ENCODE assay signal across 1 cellular context in genomic region chr12:114655934-114656697, GRCh38.
TF ChIP-seq lines count a peak whose summit lies in the region.

No MANE protein-coding gene starts in this region.

TF ChIP-seq in HepG2, 621 proteins besides CTCF, POLR2A, EP300 and RAD21 (continued from another document and continues in another):
- peak; percentile 97 for TF ChIP-seq ZNF644 (CRISPR knock-in tag; IDR thresholded peaks at IDR 0.05; ENCODE audit: low read depth)
- no peak for TF ChIP-seq CAMTA2 (CRISPR knock-in tag; IDR thresholded peaks at IDR 0.05; ENCODE audit: borderline replicate concordance)
- no peak for TF ChIP-seq FOXC1 (CRISPR knock-in tag; IDR thresholded peaks at IDR 0.05; ENCODE audit: borderline replicate concordance)
- no peak; the same call in 1 of the 2 replicates for TF ChIP-seq AHR (CRISPR knock-in tag; IDR thresholded peaks at IDR 0.05)
- TF ChIP-seq, protein P1, sequence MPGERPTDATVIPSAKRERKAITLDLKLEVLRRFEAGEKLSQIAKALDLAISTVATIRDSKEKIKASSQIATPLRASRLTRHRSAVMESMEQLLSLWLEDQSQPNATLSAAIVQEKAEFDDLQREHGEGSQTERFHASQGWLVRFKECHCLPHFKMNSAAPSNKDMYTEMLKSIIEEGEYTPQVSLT (CRISPR knock-in tag; IDR thresholded peaks at IDR 0.05; ENCODE audit: borderline replicate concordance, low read depth), result no peak
- peak; percentile 84; the same call in 1 of the 2 replicates for TF ChIP-seq FOXJ3 (CRISPR knock-in tag; IDR thresholded peaks at IDR 0.05; ENCODE audit: borderline replicate concordance)
- peak in 1 of 2 experiments; percentile 61; a peak in 1 of 4 replicates for TF ChIP-seq KLF16 (CRISPR knock-in tag; IDR thresholded peaks at IDR 0.05)
- 0 out of 2 replicates have a peak, but pooled peaks have one; percentile 5 for TF ChIP-seq ZNF772 (CRISPR knock-in tag; IDR thresholded peaks at IDR 0.05)
- TF ChIP-seq PAX8 (CRISPR knock-in tag; IDR thresholded peaks at IDR 0.05; ENCODE audit: borderline replicate concordance), result no peak
- peak; percentile 66 for TF ChIP-seq THAP11 (CRISPR knock-in tag; IDR thresholded peaks at IDR 0.05)
- no peak for TF ChIP-seq ZNF10 (CRISPR knock-in tag; IDR thresholded peaks at IDR 0.05; ENCODE audit: borderline replicate concordance, low read depth)
- TF ChIP-seq ZNF782 (CRISPR knock-in tag; IDR thresholded peaks at IDR 0.05; ENCODE audit: borderline replicate concordance), result no peak
- TF ChIP-seq ZNF784 (CRISPR knock-in tag; IDR thresholded peaks at IDR 0.05; ENCODE audit: borderline replicate concordance), result no peak
- TF ChIP-seq EED (CRISPR knock-in tag; IDR thresholded peaks at IDR 0.05), result no peak
- peak; percentile 54; the same call in 1 of the 2 replicates for TF ChIP-seq ZNF563 (CRISPR knock-in tag; IDR thresholded peaks at IDR 0.05)
- TF ChIP-seq RFXANK (CRISPR knock-in tag; IDR thresholded peaks at IDR 0.05), result no peak
- no peak for TF ChIP-seq HNRNPLL (IDR thresholded peaks at IDR 0.05; ENCODE audit: low read depth, low read length, poor library complexity, severe bottlenecking)
- TF ChIP-seq IRF2 (CRISPR knock-in tag; IDR thresholded peaks at IDR 0.05), result peak; percentile 72
- peak; percentile 89 for TF ChIP-seq SOX13 (IDR thresholded peaks at IDR 0.05)
- peak in 1 of 2 experiments; percentile 98; a peak in 2 of 4 replicates for TF ChIP-seq SOX13 (CRISPR knock-in tag; conservative IDR thresholded peaks at IDR 0.05 in 1 of 2, IDR thresholded peaks at IDR 0.05 in 1 of 2)
- no peak for TF ChIP-seq MAFF (IDR thresholded peaks at IDR 0.05; ENCODE audit: low read depth, low read length)
- no peak; the same call in 1 of the 2 replicates for TF ChIP-seq ARID2 (CRISPR knock-in tag; IDR thresholded peaks at IDR 0.05; ENCODE audit: borderline replicate concordance)
- TF ChIP-seq ZNF451 (CRISPR knock-in tag; IDR thresholded peaks at IDR 0.05), result no peak
- TF ChIP-seq CBFB (CRISPR knock-in tag; IDR thresholded peaks at IDR 0.05), result peak; percentile 78; the same call in 1 of the 2 replicates
- TF ChIP-seq ZNF768 (CRISPR knock-in tag; IDR thresholded peaks at IDR 0.05), result no peak; the same call in 1 of the 2 replicates
- no peak for TF ChIP-seq ZNF558 (CRISPR knock-in tag; IDR thresholded peaks at IDR 0.05; ENCODE audit: borderline replicate concordance)
- TF ChIP-seq, protein P2, sequence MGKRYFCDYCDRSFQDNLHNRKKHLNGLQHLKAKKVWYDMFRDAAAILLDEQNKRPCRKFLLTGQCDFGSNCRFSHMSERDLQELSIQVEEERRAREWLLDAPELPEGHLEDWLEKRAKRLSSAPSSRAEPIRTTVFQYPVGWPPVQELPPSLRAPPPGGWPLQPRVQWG (CRISPR knock-in tag; IDR thresholded peaks at IDR 0.05; ENCODE audit: borderline replicate concordance, low read depth), result no peak
- no peak for TF ChIP-seq NCOA1 (CRISPR knock-in tag; IDR thresholded peaks at IDR 0.05)
- TF ChIP-seq, protein P3, sequence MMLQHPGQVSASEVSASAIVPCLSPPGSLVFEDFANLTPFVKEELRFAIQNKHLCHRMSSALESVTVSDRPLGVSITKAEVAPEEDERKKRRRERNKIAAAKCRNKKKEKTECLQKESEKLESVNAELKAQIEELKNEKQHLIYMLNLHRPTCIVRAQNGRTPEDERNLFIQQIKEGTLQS (CRISPR knock-in tag; IDR thresholded peaks at IDR 0.05), result peak; percentile 78
- TF ChIP-seq ISX (CRISPR knock-in tag; conservative IDR thresholded peaks at IDR 0.05), result no peak
- no peak for TF ChIP-seq NBN (conservative IDR thresholded peaks at IDR 0.05)
- TF ChIP-seq RBAK (CRISPR knock-in tag; IDR thresholded peaks at IDR 0.05), result 0 out of 2 replicates have a peak, but pooled peaks have one; percentile 48
- TF ChIP-seq SRF (IDR thresholded peaks at IDR 0.05; ENCODE audit: low read depth, low read length), result peak; percentile 88
- no peak for TF ChIP-seq ZNF747 (CRISPR knock-in tag; IDR thresholded peaks at IDR 0.05; ENCODE audit: borderline replicate concordance)
- no peak for TF ChIP-seq IRF1 (CRISPR knock-in tag; IDR thresholded peaks at IDR 0.05; ENCODE audit: low read depth)
- TF ChIP-seq PHF8 (CRISPR knock-in tag; IDR thresholded peaks at IDR 0.05), result no peak; the same call in 1 of the 2 replicates
- TF ChIP-seq SP5 (CRISPR knock-in tag; IDR thresholded peaks at IDR 0.05; ENCODE audit: borderline replicate concordance, low read depth), result peak; percentile 77
- TF ChIP-seq ZNF12 (CRISPR knock-in tag; IDR thresholded peaks at IDR 0.05), result 0 out of 2 replicates have a peak, but pooled peaks have one; percentile 10
- TF ChIP-seq IKZF5 (CRISPR knock-in tag; IDR thresholded peaks at IDR 0.05), result peak; percentile 90
- TF ChIP-seq ZNF432 (CRISPR knock-in tag; IDR thresholded peaks at IDR 0.05; ENCODE audit: borderline replicate concordance), result no peak
- no peak for TF ChIP-seq MZF1 (CRISPR knock-in tag; IDR thresholded peaks at IDR 0.05; ENCODE audit: borderline replicate concordance)
- no peak for TF ChIP-seq ATF7 (IDR thresholded peaks at IDR 0.05)
- TF ChIP-seq ATF7 (CRISPR knock-in tag; IDR thresholded peaks at IDR 0.05), result peak; percentile 75; the same call in 1 of the 2 replicates
- TF ChIP-seq NR2F1 (CRISPR knock-in tag; IDR thresholded peaks at IDR 0.05), result peak; percentile 69 to 71; a peak in 2 of 4 replicates
- no peak for TF ChIP-seq SNAI1 (CRISPR knock-in tag; IDR thresholded peaks at IDR 0.05; ENCODE audit: borderline replicate concordance)
- TF ChIP-seq CREB3 (CRISPR knock-in tag; IDR thresholded peaks at IDR 0.05), result no peak
- TF ChIP-seq ARNTL (CRISPR knock-in tag; IDR thresholded peaks at IDR 0.05), result 0 out of 2 replicates have a peak, but pooled peaks have one; percentile 37
- TF ChIP-seq, protein P4, sequence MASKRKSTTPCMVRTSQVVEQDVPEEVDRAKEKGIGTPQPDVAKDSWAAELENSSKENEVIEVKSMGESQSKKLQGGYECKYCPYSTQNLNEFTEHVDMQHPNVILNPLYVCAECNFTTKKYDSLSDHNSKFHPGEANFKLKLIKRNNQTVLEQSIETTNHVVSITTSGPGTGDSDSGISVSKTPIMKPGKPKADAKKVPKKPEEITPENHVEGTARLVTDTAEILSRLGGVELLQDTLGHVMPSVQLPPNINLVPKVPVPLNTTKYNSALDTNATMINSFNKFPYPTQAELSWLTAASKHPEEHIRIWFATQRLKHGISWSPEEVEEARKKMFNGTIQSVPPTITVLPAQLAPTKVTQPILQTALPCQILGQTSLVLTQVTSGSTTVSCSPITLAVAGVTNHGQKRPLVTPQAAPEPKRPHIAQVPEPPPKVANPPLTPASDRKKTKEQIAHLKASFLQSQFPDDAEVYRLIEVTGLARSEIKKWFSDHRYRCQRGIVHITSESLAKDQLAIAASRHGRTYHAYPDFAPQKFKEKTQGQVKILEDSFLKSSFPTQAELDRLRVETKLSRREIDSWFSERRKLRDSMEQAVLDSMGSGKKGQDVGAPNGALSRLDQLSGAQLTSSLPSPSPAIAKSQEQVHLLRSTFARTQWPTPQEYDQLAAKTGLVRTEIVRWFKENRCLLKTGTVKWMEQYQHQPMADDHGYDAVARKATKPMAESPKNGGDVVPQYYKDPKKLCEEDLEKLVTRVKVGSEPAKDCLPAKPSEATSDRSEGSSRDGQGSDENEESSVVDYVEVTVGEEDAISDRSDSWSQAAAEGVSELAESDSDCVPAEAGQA (IDR thresholded peaks at IDR 0.05; ENCODE audit: low read depth), result peak; percentile 83
- TF ChIP-seq, protein P4 (CRISPR knock-in tag; IDR thresholded peaks at IDR 0.05; ENCODE audit: borderline replicate concordance), result no peak
- TF ChIP-seq, protein P5, sequence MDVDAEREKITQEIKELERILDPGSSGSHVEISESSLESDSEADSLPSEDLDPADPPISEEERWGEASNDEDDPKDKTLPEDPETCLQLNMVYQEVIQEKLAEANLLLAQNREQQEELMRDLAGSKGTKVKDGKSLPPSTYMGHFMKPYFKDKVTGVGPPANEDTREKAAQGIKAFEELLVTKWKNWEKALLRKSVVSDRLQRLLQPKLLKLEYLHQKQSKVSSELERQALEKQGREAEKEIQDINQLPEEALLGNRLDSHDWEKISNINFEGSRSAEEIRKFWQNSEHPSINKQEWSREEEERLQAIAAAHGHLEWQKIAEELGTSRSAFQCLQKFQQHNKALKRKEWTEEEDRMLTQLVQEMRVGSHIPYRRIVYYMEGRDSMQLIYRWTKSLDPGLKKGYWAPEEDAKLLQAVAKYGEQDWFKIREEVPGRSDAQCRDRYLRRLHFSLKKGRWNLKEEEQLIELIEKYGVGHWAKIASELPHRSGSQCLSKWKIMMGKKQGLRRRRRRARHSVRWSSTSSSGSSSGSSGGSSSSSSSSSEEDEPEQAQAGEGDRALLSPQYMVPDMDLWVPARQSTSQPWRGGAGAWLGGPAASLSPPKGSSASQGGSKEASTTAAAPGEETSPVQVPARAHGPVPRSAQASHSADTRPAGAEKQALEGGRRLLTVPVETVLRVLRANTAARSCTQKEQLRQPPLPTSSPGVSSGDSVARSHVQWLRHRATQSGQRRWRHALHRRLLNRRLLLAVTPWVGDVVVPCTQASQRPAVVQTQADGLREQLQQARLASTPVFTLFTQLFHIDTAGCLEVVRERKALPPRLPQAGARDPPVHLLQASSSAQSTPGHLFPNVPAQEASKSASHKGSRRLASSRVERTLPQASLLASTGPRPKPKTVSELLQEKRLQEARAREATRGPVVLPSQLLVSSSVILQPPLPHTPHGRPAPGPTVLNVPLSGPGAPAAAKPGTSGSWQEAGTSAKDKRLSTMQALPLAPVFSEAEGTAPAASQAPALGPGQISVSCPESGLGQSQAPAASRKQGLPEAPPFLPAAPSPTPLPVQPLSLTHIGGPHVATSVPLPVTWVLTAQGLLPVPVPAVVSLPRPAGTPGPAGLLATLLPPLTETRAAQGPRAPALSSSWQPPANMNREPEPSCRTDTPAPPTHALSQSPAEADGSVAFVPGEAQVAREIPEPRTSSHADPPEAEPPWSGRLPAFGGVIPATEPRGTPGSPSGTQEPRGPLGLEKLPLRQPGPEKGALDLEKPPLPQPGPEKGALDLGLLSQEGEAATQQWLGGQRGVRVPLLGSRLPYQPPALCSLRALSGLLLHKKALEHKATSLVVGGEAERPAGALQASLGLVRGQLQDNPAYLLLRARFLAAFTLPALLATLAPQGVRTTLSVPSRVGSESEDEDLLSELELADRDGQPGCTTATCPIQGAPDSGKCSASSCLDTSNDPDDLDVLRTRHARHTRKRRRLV (CRISPR knock-in tag; IDR thresholded peaks at IDR 0.05), result no peak
- peak; percentile 27; the same call in 1 of the 2 replicates for TF ChIP-seq ZNF580 (CRISPR knock-in tag; IDR thresholded peaks at IDR 0.05; ENCODE audit: borderline replicate concordance, low read depth)
- no peak for TF ChIP-seq ZNF567 (CRISPR knock-in tag; IDR thresholded peaks at IDR 0.05; ENCODE audit: borderline replicate concordance)
- TF ChIP-seq POGZ (CRISPR knock-in tag; IDR thresholded peaks at IDR 0.05), result peak; percentile 66
